In genomic region chr9:81829201-81829882, GRCh38 we compare ENCODE assay signal across 34 cellular contexts.
A peak's percentile ranks its signal among the peaks of the same experiment; 100 is the strongest.
DNase-seq lines count a peak whose midpoint lies in the region; ATAC-seq, FAIRE-seq and TF ChIP-seq lines count a peak whose summit lies in the region.
"Had no signal": no experiment of that assay in that cellular context is flagged by ENCODE, and none has a peak within 500 bp of the region (broad histone marks: within the 10 kb centered on the region; RNA-seq: fewer than 3 reads in every experiment).

No MANE protein-coding gene starts in this region.

- H3K9me3 Mint-ChIP-seq in WTC11 = no peaks in the 10 kb centered on the region
- H3K9me3 Mint-ChIP-seq in neural progenitor cell = peaks cover 2% of the 10 kb centered on the region
- H3K9me3 Mint-ChIP-seq: activated naive CD4-positive, alpha-beta T cell treated with anti-CD3 and anti-CD28 coated beads for 36 hours; natural killer cell treated with Interleukin-12 subunit alpha and Interleukin-12 subunit beta and Interleukin-15 and Interleukin-18, amount 100 ng/mL, for 72 hours had no signal

- no peak for FAIRE-seq in small intestine (lab: Jason Lieb, UNC)
- FAIRE-seq: endothelial cell of umbilical vein, H54, urothelium cell line had no signal

- H3K4me2 ChIP-seq in neural progenitor cell = no peak overlapping the region
- H3K4me2 ChIP-seq: smooth muscle cell had no signal

- no peaks in the 10 kb centered on the region for H3K79me2 ChIP-seq in neural progenitor cell (ENCODE audit: low read depth)

- H3K4me1 ChIP-seq in neural progenitor cell (peaks cover 23% of the 10 kb centered on the region), small intestine (ENCODE audit: control insufficient read depth in 2 of 2, insufficient read depth in 1 of 2, low read depth in 1 of 2, low read length in 1 of 2) (no peaks in the 10 kb centered on the region)
- H3K4me1 ChIP-seq: suprapubic skin had no signal

- H3K36me3 Mint-ChIP-seq in WTC11 (no peaks in the 10 kb centered on the region), neural progenitor cell (peaks cover 2% of the 10 kb centered on the region)
- H3K36me3 Mint-ChIP-seq: natural killer cell treated with Interleukin-12 subunit alpha and Interleukin-12 subunit beta and Interleukin-15 and Interleukin-18, amount 100 ng/mL, for 72 hours had no signal

- peaks cover 36% of the 10 kb centered on the region for H3K4me1 Mint-ChIP-seq in WTC11
- H3K4me1 Mint-ChIP-seq in neural progenitor cell = peaks cover 52% of the 10 kb centered on the region

- H3K27ac Mint-ChIP-seq in WTC11 (peak overlapping the region; percentile 61; the same call in 1 of the 2 replicates), neural progenitor cell (peak overlapping the region; percentile 34)
- H3K27ac Mint-ChIP-seq: activated CD8-positive, alpha-beta T cell treated with anti-CD3 and anti-CD28 coated beads, Interleukin-2, amount 10 ng/mL, durations not matched to agents 7 days and 5 days; activated naive CD4-positive, alpha-beta T cell treated with anti-CD3 and anti-CD28 coated beads for 36 hours; natural killer cell treated with Interleukin-12 subunit alpha and Interleukin-12 subunit beta and Interleukin-15 and Interleukin-18, amount 100 ng/mL, for 72 hours had no signal

- H3K27me3 ChIP-seq in neural progenitor cell (no peaks in the 10 kb centered on the region), small intestine (ENCODE audit: control insufficient read depth in 2 of 2, insufficient read depth in 2 of 2, low read length in 2 of 2) (no peaks in the 10 kb centered on the region)
- H3K27me3 ChIP-seq: brain microvascular endothelial cell, suprapubic skin had no signal

- H3K36me3 ChIP-seq in neural progenitor cell (no peaks in the 10 kb centered on the region), small intestine (ENCODE audit: control insufficient read depth in 2 of 2, insufficient read depth in 2 of 2, low read length in 2 of 2) (no peaks in the 10 kb centered on the region)
- H3K36me3 ChIP-seq: brain microvascular endothelial cell, lower lobe of right lung, suprapubic skin had no signal

- WGBS in small intestine, 3 donors = 41 to 52% (median 43%) methylated on average over 5 of the region's 5 CpGs

- H3K27me3 Mint-ChIP-seq in WTC11 (ENCODE audit: low read depth) (peaks cover 3% of the 10 kb centered on the region; the same call in 1 of the 2 replicates), neural progenitor cell (ENCODE audit: insufficient read depth, low read depth) (peaks cover 11% of the 10 kb centered on the region)
- H3K27me3 Mint-ChIP-seq: natural killer cell treated with Interleukin-12 subunit alpha and Interleukin-12 subunit beta and Interleukin-15 and Interleukin-18, amount 100 ng/mL, for 72 hours had no signal

- peaks cover 16% of the 10 kb centered on the region for H3F3A ChIP-seq in neural progenitor cell (ENCODE audit: low read depth)

- H3K4me3 ChIP-seq in AG10803 (ENCODE audit: low read length) (no peak overlapping the region), fibroblast of villous mesenchyme (ENCODE audit: low read depth, low read length) (no peak overlapping the region), neural progenitor cell (no peak overlapping the region), small intestine (ENCODE audit: low read depth in 1 of 2, low read length in 2 of 2) (no peak overlapping the region)
- H3K4me3 ChIP-seq: dorsolateral prefrontal cortex, lower lobe of right lung, smooth muscle cell, suprapubic skin had no signal

- H3K27ac ChIP-seq in neural progenitor cell (no peak overlapping the region), small intestine (ENCODE audit: low read depth in 1 of 2, low read length in 1 of 2) (peak overlapping the region in 1 of 2 donors; percentile 55)
- H3K27ac ChIP-seq: 22Rv1, brain microvascular endothelial cell, C4-2B, dorsolateral prefrontal cortex, lower lobe of right lung, suprapubic skin, VCaP had no signal

- TF ChIP-seq CTCF in AG10803 (conservative IDR thresholded peaks at IDR 0.05; ENCODE audit: low read length) (no peak), WTC11 (IDR thresholded peaks at IDR 0.05) (no peak), fibroblast of villous mesenchyme (IDR thresholded peaks at IDR 0.05; ENCODE audit: insufficient read depth, low read depth, low read length) (no peak), neural progenitor cell (IDR thresholded peaks at IDR 0.05) (no peak)

- no peaks in the 10 kb centered on the region for H3K9me3 ChIP-seq in neural progenitor cell (ENCODE audit: low read depth)
- H3K9me3 ChIP-seq in small intestine (ENCODE audit: control insufficient read depth, low read depth) = no peaks in the 10 kb centered on the region
- H3K9me3 ChIP-seq: lower lobe of right lung, suprapubic skin had no signal

- POLR2A ChIA-PET in WTC11 (lab: Charles Lee) = interaction anchor here (1.0 kb wide), 1 partner anchor 18 kb away, joined by 3 read pairs; no protein-coding TSS in a partner anchor

- no peak overlapping the region for H3K4me3 Mint-ChIP-seq in WTC11
- no peak overlapping the region for H3K4me3 Mint-ChIP-seq in neural progenitor cell
- H3K4me3 Mint-ChIP-seq: activated CD8-positive, alpha-beta T cell treated with anti-CD3 and anti-CD28 coated beads, Interleukin-2, amount 10 ng/mL, durations not matched to agents 7 days and 5 days; activated naive CD4-positive, alpha-beta T cell treated with anti-CD3 and anti-CD28 coated beads for 36 hours; natural killer cell treated with Interleukin-12 subunit alpha and Interleukin-12 subunit beta and Interleukin-15 and Interleukin-18, amount 100 ng/mL, for 72 hours had no signal

- no peak overlapping the region for H2AFZ ChIP-seq in neural progenitor cell (replicated peaks)

- CTCF ChIA-PET in WTC11 (lab: Charles Lee) = no interaction called here

- ATAC-seq in WTC11 (peak; percentile 89), HG03342 (IDR thresholded peaks at IDR 0.05; ENCODE audit: unreplicated experiment) (no peak), GM21515 (IDR thresholded peaks at IDR 0.05; ENCODE audit: unreplicated experiment) (no peak)
- ATAC-seq: activated CD8-positive, alpha-beta T cell treated with anti-CD3 and anti-CD28 coated beads, Interleukin-2, amount 10 ng/mL, durations not matched to agents 7 days and 5 days; natural killer cell treated with Interleukin-12 subunit alpha and Interleukin-12 subunit beta and Interleukin-15 and Interleukin-18, amount 100 ng/mL, for 72 hours had no signal

- no peaks in the 10 kb centered on the region for H4K20me1 ChIP-seq in neural progenitor cell (ENCODE audit: low read depth)

- DNase-seq in AG10803 (ENCODE audit: low read depth) (peak; percentile 68), WTC11 (ENCODE audit: low spot score) (peak; percentile 20), fibroblast of villous mesenchyme (ENCODE audit: low read depth) (peak; percentile 39), neural progenitor cell (ENCODE audit: low spot score) (no peak), GOT3 (lab: John Stamatoyannopoulos, UW) (no peak), small intestine (no peak)
- DNase-seq: activated CD4-positive, alpha-beta T cell treated with anti-CD3 and anti-CD28 coated beads for 4 hours; activated CD8-positive, alpha-beta T cell treated with anti-CD3 and anti-CD28 coated beads, Interleukin-2, amount 10 ng/mL, durations not matched to agents 7 days and 5 days; activated naive CD4-positive, alpha-beta T cell treated with anti-CD3 and anti-CD28 coated beads for 36 hours; amygdala; brain microvascular endothelial cell; COR-L47; DMS53; dorsolateral prefrontal cortex; glutamatergic neuron; KG1; kidney glomerular epithelial cell; lower lobe of right lung; NCI-H1417; NCI-H2029 treated with DMSO at 0.1 percent for 48 hours; NCI-H69; stimulated activated naive CD4-positive, alpha-beta T cell; T1000 had no signal

- no peak overlapping the region for H3K9ac ChIP-seq in neural progenitor cell

TF ChIP-seq in WTC11, 78 proteins besides CTCF, POLR2A, EP300 and RAD21:
- no peak for TF ChIP-seq FOXP4 (CRISPR knock-in tag; IDR thresholded peaks at IDR 0.05)
- TF ChIP-seq, protein P1, sequence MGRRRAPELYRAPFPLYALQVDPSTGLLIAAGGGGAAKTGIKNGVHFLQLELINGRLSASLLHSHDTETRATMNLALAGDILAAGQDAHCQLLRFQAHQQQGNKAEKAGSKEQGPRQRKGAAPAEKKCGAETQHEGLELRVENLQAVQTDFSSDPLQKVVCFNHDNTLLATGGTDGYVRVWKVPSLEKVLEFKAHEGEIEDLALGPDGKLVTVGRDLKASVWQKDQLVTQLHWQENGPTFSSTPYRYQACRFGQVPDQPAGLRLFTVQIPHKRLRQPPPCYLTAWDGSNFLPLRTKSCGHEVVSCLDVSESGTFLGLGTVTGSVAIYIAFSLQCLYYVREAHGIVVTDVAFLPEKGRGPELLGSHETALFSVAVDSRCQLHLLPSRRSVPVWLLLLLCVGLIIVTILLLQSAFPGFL (CRISPR knock-in tag; IDR thresholded peaks at IDR 0.05; ENCODE audit: borderline replicate concordance) = no peak
- peak; percentile 48; the same call in 1 of the 2 replicates for TF ChIP-seq FOXK1 (CRISPR knock-in tag; IDR thresholded peaks at IDR 0.05)

Comparison
In these comparisons a context has a peak if more than half of its experiments do, and no peak if none do; other contexts are left out.
1. DNase-seq: peak in AG10803 (single experiment), WTC11 (single experiment) and fibroblast of villous mesenchyme (single experiment); none in neural progenitor cell (single experiment), GOT3 (single experiment) and small intestine (single experiment).